Comparison of ENCODE assay signal across 25 cellular contexts in the genomic region with DNA sequence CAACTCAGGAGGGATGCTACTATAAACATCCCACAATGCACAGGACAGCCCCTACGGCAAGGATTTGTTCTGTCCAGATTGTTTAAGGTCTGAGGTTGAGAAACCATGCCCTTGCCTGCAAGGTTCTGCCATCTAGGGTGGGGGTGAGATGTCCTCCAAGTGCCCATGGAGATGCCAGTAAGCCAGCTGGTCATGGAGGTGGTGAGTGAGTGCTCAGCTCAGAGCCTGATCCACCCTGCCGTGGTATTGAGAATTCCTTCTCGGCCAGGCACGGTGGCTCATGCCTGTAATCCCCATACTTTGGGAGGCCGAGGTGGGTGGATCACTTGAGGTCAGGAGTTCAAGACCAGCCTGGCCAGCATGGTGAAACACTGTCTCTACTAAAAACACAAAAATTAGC. TPM values are rescaled to one million over a fixed set of nuclear protein-coding genes. Genes with fewer than 3 reads are reported as not detected.
DNase-seq lines count a peak whose midpoint lies in the region; ATAC-seq and TF ChIP-seq lines count a peak whose summit lies in the region.
"Had no signal": no experiment of that assay in that cellular context is flagged by ENCODE, and none has a peak within 500 bp of the region (broad histone marks: within the 10 kb centered on the region; RNA-seq: fewer than 3 reads in every experiment).

No MANE protein-coding gene starts in this region.

- H3K27me3 Mint-ChIP-seq in T-helper 1 cell treated with Interleukin-12 subunit alpha and Interleukin-12 subunit beta and Interleukin-4 antibody, amounts not matched to agents 30 μg/mL and 1 μg/mL, for 36 hours (ENCODE audit: low read depth), result no peaks in the 10 kb centered on the region
- no peaks in the 10 kb centered on the region for H3K27me3 Mint-ChIP-seq in dendritic cell treated with granulocyte-macrophage colony-stimulating factor and Interleukin-4, amounts not matched to agents 40 ng/mL and 50 ng/mL, for 4 days
- H3K27me3 Mint-ChIP-seq in natural killer cell treated with Interleukin-12 subunit alpha and Interleukin-12 subunit beta and Interleukin-15 and Interleukin-18, amount 100 ng/mL, for 72 hours, result no peaks in the 10 kb centered on the region
- H3K27me3 Mint-ChIP-seq in activated CD4-positive, alpha-beta T cell treated with anti-CD3 and anti-CD28 coated beads, Interleukin-2, amount 10 ng/mL, durations not matched to agents 24 days and 14 days, result no peaks in the 10 kb centered on the region
- H3K27me3 Mint-ChIP-seq: activated CD4-positive, alpha-beta memory T cell treated with anti-CD3 and anti-CD28 coated beads, Interleukin-2, amount 10 ng/mL, durations not matched to agents 7 days and 5 days had no signal

- H3K36me3 Mint-ChIP-seq in T-helper 1 cell treated with Interleukin-12 subunit alpha and Interleukin-12 subunit beta and Interleukin-4 antibody, amounts not matched to agents 30 μg/mL and 1 μg/mL, for 36 hours (ENCODE audit: low read depth), result peaks cover 21% of the 10 kb centered on the region
- peaks cover 100% of the 10 kb centered on the region for H3K36me3 Mint-ChIP-seq in dendritic cell treated with granulocyte-macrophage colony-stimulating factor and Interleukin-4, amounts not matched to agents 40 ng/mL and 50 ng/mL, for 4 days (ENCODE audit: low read depth)
- H3K36me3 Mint-ChIP-seq in natural killer cell treated with Interleukin-12 subunit alpha and Interleukin-12 subunit beta and Interleukin-15 and Interleukin-18, amount 100 ng/mL, for 72 hours, result no peaks in the 10 kb centered on the region
- H3K36me3 Mint-ChIP-seq in activated CD4-positive, alpha-beta T cell treated with anti-CD3 and anti-CD28 coated beads, Interleukin-2, amount 10 ng/mL, durations not matched to agents 24 days and 14 days (ENCODE audit: low read depth), result peaks cover 26% of the 10 kb centered on the region

- DNase-seq in T-helper 1 cell, result no peak
- DNase-seq in natural killer cell treated with Interleukin-12 subunit alpha and Interleukin-12 subunit beta and Interleukin-15 and Interleukin-18, amount 100 ng/mL, for 72 hours (ENCODE audit: low spot score), result no peak
- DNase-seq in testis, result no peak
- no peak for DNase-seq in hypothalamus (lab: John Stamatoyannopoulos, UW)
- DNase-seq in KG1 (lab: John Stamatoyannopoulos, UW), result no peak
- DNase-seq in activated CD4-positive, alpha-beta T cell treated with anti-CD3 and anti-CD28 coated beads, Interleukin-2, amount 10 ng/mL, durations not matched to agents 24 days and 14 days, result no peak
- DNase-seq: activated CD4-positive, alpha-beta memory T cell treated with anti-CD3 and anti-CD28 coated beads, Interleukin-2, amount 10 ng/mL, durations not matched to agents 7 days and 5 days; amniotic stem cell; COR-L47; heart right ventricle; midbrain; occipital lobe; right lobe of liver; SK-N-SH; stimulated activated CD4-positive, alpha-beta T cell treated with anti-CD3 and anti-CD28 coated beads, Interleukin-15, amount 100 ng/mL, for 24 hours had no signal

- WGBS in testis, 2 donors, result 79 to 81% methylated on average over 5 of the region's 5 CpGs

- peaks cover 49% of the 10 kb centered on the region for H3K4me1 ChIP-seq in testis
- H3K4me1 ChIP-seq: HAP-1 had no signal

- H3K36me3 ChIP-seq in testis (ENCODE audit: low read depth, missing control alignments), result no peaks in the 10 kb centered on the region
- H3K36me3 ChIP-seq: cardiac muscle cell, right lobe of liver had no signal

- TF ChIP-seq POLR2A in testis (IDR thresholded peaks at IDR 0.05), result no peak

- ATAC-seq in natural killer cell treated with Interleukin-12 subunit alpha and Interleukin-12 subunit beta and Interleukin-15 and Interleukin-18, amount 100 ng/mL, for 72 hours, result no peak
- ATAC-seq: heart right ventricle, WTC11 had no signal

- H3K4me3 Mint-ChIP-seq in T-helper 1 cell treated with Interleukin-12 subunit alpha and Interleukin-12 subunit beta and Interleukin-4 antibody, amounts not matched to agents 30 μg/mL and 1 μg/mL, for 36 hours, result no peak overlapping the region
- no peak overlapping the region for H3K4me3 Mint-ChIP-seq in dendritic cell treated with granulocyte-macrophage colony-stimulating factor and Interleukin-4, amounts not matched to agents 40 ng/mL and 50 ng/mL, for 4 days
- peak overlapping the region; percentile 47 for H3K4me3 Mint-ChIP-seq in natural killer cell treated with Interleukin-12 subunit alpha and Interleukin-12 subunit beta and Interleukin-15 and Interleukin-18, amount 100 ng/mL, for 72 hours
- H3K4me3 Mint-ChIP-seq in activated CD4-positive, alpha-beta T cell treated with anti-CD3 and anti-CD28 coated beads, Interleukin-2, amount 10 ng/mL, durations not matched to agents 24 days and 14 days, result no peak overlapping the region
- H3K4me3 Mint-ChIP-seq: activated CD4-positive, alpha-beta memory T cell treated with anti-CD3 and anti-CD28 coated beads, Interleukin-2, amount 10 ng/mL, durations not matched to agents 7 days and 5 days; WTC11 had no signal

- H3K4me3 ChIP-seq in testis, result no peak overlapping the region
- H3K4me3 ChIP-seq: cardiac muscle cell, HAP-1, heart right ventricle, left lung, right lobe of liver, suprapubic skin had no signal

- H3K4me1 Mint-ChIP-seq in T-helper 1 cell treated with Interleukin-12 subunit alpha and Interleukin-12 subunit beta and Interleukin-4 antibody, amounts not matched to agents 30 μg/mL and 1 μg/mL, for 36 hours (ENCODE audit: low read depth), result peaks cover 21% of the 10 kb centered on the region
- H3K4me1 Mint-ChIP-seq in dendritic cell treated with granulocyte-macrophage colony-stimulating factor and Interleukin-4, amounts not matched to agents 40 ng/mL and 50 ng/mL, for 4 days (ENCODE audit: low read depth), result peaks cover 96% of the 10 kb centered on the region
- H3K4me1 Mint-ChIP-seq in natural killer cell treated with Interleukin-12 subunit alpha and Interleukin-12 subunit beta and Interleukin-15 and Interleukin-18, amount 100 ng/mL, for 72 hours (ENCODE audit: low read depth in 2 of 2), result peaks cover 42 to 43% of the 10 kb centered on the region in 2 donors
- H3K4me1 Mint-ChIP-seq in activated CD4-positive, alpha-beta T cell treated with anti-CD3 and anti-CD28 coated beads, Interleukin-2, amount 10 ng/mL, durations not matched to agents 24 days and 14 days, result peaks cover 17% of the 10 kb centered on the region
- H3K4me1 Mint-ChIP-seq: WTC11 had no signal

- intact Hi-C loops in dendritic cell treated with granulocyte-macrophage colony-stimulating factor and Interleukin-4, amounts not matched to agents 40 ng/mL and 50 ng/mL, for 4 days (cut with micrococcal nuclease), result no loop called here
- intact Hi-C loops in testis (cut with DNase I; ENCODE audit: low total_unique reads), result loop anchor here (5.0 kb wide), 1 partner anchor 98 kb away; no protein-coding TSS in a partner anchor
- intact Hi-C loops in activated CD4-positive, alpha-beta T cell treated with anti-CD3 and anti-CD28 coated beads, Interleukin-2, amount 10 ng/mL, durations not matched to agents 24 days and 14 days (cut with micrococcal nuclease), result no loop called here

- TF ChIP-seq CTCF in testis (IDR thresholded peaks at IDR 0.05), result no peak

- no peaks in the 10 kb centered on the region for H3K9me3 ChIP-seq in testis
- H3K9me3 ChIP-seq: HAP-1, heart right ventricle, left lung, right lobe of liver, SK-N-SH, suprapubic skin had no signal

- peak overlapping the region; percentile 41 to 47 for H3K27ac ChIP-seq in testis
- H3K27ac ChIP-seq: 22Rv1, cardiac muscle cell, epithelial cell of prostate, heart right ventricle, right lobe of liver, suprapubic skin had no signal

- H3K27me3 ChIP-seq in testis, result no peaks in the 10 kb centered on the region
- H3K27me3 ChIP-seq: cardiac muscle cell, heart right ventricle, left lung, right lobe of liver, suprapubic skin had no signal

- peak overlapping the region; percentile 27 for H3K27ac Mint-ChIP-seq in T-helper 1 cell treated with Interleukin-12 subunit alpha and Interleukin-12 subunit beta and Interleukin-4 antibody, amounts not matched to agents 30 μg/mL and 1 μg/mL, for 36 hours
- peak overlapping the region; percentile 77 for H3K27ac Mint-ChIP-seq in dendritic cell treated with granulocyte-macrophage colony-stimulating factor and Interleukin-4, amounts not matched to agents 40 ng/mL and 50 ng/mL, for 4 days
- peak overlapping the region; percentile 86 to 95 for H3K27ac Mint-ChIP-seq in natural killer cell treated with Interleukin-12 subunit alpha and Interleukin-12 subunit beta and Interleukin-15 and Interleukin-18, amount 100 ng/mL, for 72 hours
- no peak overlapping the region for H3K27ac Mint-ChIP-seq in activated CD4-positive, alpha-beta T cell treated with anti-CD3 and anti-CD28 coated beads, Interleukin-2, amount 10 ng/mL, durations not matched to agents 24 days and 14 days
- H3K27ac Mint-ChIP-seq: activated CD4-positive, alpha-beta memory T cell treated with anti-CD3 and anti-CD28 coated beads, Interleukin-2, amount 10 ng/mL, durations not matched to agents 7 days and 5 days; WTC11 had no signal

- H3K9me3 Mint-ChIP-seq in T-helper 1 cell treated with Interleukin-12 subunit alpha and Interleukin-12 subunit beta and Interleukin-4 antibody, amounts not matched to agents 30 μg/mL and 1 μg/mL, for 36 hours, result no peaks in the 10 kb centered on the region
- H3K9me3 Mint-ChIP-seq in dendritic cell treated with granulocyte-macrophage colony-stimulating factor and Interleukin-4, amounts not matched to agents 40 ng/mL and 50 ng/mL, for 4 days, result no peaks in the 10 kb centered on the region
- no peaks in the 10 kb centered on the region for H3K9me3 Mint-ChIP-seq in natural killer cell treated with Interleukin-12 subunit alpha and Interleukin-12 subunit beta and Interleukin-15 and Interleukin-18, amount 100 ng/mL, for 72 hours
- H3K9me3 Mint-ChIP-seq in activated CD4-positive, alpha-beta T cell treated with anti-CD3 and anti-CD28 coated beads, Interleukin-2, amount 10 ng/mL, durations not matched to agents 24 days and 14 days, result no peaks in the 10 kb centered on the region
- H3K9me3 Mint-ChIP-seq: activated CD4-positive, alpha-beta memory T cell treated with anti-CD3 and anti-CD28 coated beads, Interleukin-2, amount 10 ng/mL, durations not matched to agents 7 days and 5 days had no signal

RNA-seq across cellular contexts. Expression of a gene that starts 13.3 kb away (rescaled TPM):
- 1 to 10 TPM in 1 of 2 donors, under 1 TPM in 1; 0.53 to 2.3 TPM for total RNA-seq in natural killer cell treated with Interleukin-12 subunit alpha and Interleukin-12 subunit beta and Interleukin-15 and Interleukin-18, amount 100 ng/mL, for 72 hours
- under 1 TPM; 0.50 to 0.55 TPM for total RNA-seq in testis
- 0.83 TPM for polyA plus RNA-seq in testis (ENCODE audit: insufficient read depth, low read depth, low replicate concordance)
- 0.45 TPM in 1 of 2 replicates, not detected in the other for total RNA-seq in activated CD4-positive, alpha-beta T cell treated with anti-CD3 and anti-CD28 coated beads, Interleukin-2, amount 10 ng/mL, durations not matched to agents 24 days and 14 days
- total RNA-seq: cardiac muscle cell, dermis microvascular lymphatic vessel endothelial cell, occipital lobe, right lobe of liver had no signal

RNA-seq across cellular contexts. Expression of a gene that starts 15.3 kb away (rescaled TPM):
- total RNA-seq in natural killer cell treated with Interleukin-12 subunit alpha and Interleukin-12 subunit beta and Interleukin-15 and Interleukin-18, amount 100 ng/mL, for 72 hours, result 100 to 1,000 TPM; 164 to 185 TPM
- 100 to 1,000 TPM; 308 to 384 TPM for total RNA-seq in testis
- 146 TPM for polyA plus RNA-seq in testis (ENCODE audit: insufficient read depth, low read depth, low replicate concordance)
- total RNA-seq in activated CD4-positive, alpha-beta T cell treated with anti-CD3 and anti-CD28 coated beads, Interleukin-2, amount 10 ng/mL, durations not matched to agents 24 days and 14 days, result 90.5 and 92.3 TPM in 2 replicates

RNA-seq across cellular contexts. Expression of a gene that starts 31.6 kb away (rescaled TPM):
- not detected for total RNA-seq in natural killer cell treated with Interleukin-12 subunit alpha and Interleukin-12 subunit beta and Interleukin-15 and Interleukin-18, amount 100 ng/mL, for 72 hours
- 1 to 10 TPM; 3.7 to 4.8 TPM for total RNA-seq in testis
- 2.4 TPM for polyA plus RNA-seq in testis (ENCODE audit: insufficient read depth, low read depth, low replicate concordance)
- not detected in 2 replicates for total RNA-seq in activated CD4-positive, alpha-beta T cell treated with anti-CD3 and anti-CD28 coated beads, Interleukin-2, amount 10 ng/mL, durations not matched to agents 24 days and 14 days
- total RNA-seq: activated CD4-positive, alpha-beta memory T cell treated with anti-CD3 and anti-CD28 coated beads, Interleukin-2, amount 10 ng/mL, durations not matched to agents 7 days and 5 days; cardiac muscle cell; dermis microvascular lymphatic vessel endothelial cell; left lung; occipital lobe; right lobe of liver; suprapubic skin had no signal
- polyA plus RNA-seq: SK-N-SH had no signal

RNA-seq across cellular contexts. Expression of a gene that starts 50.9 kb away (rescaled TPM):
- total RNA-seq in natural killer cell treated with Interleukin-12 subunit alpha and Interleukin-12 subunit beta and Interleukin-15 and Interleukin-18, amount 100 ng/mL, for 72 hours, result not detected
- 1 to 10 TPM; 3.3 to 3.7 TPM for total RNA-seq in testis
- 2.7 TPM for polyA plus RNA-seq in testis (ENCODE audit: insufficient read depth, low read depth, low replicate concordance)
- not detected in 2 replicates for total RNA-seq in activated CD4-positive, alpha-beta T cell treated with anti-CD3 and anti-CD28 coated beads, Interleukin-2, amount 10 ng/mL, durations not matched to agents 24 days and 14 days
- total RNA-seq: activated CD4-positive, alpha-beta memory T cell treated with anti-CD3 and anti-CD28 coated beads, Interleukin-2, amount 10 ng/mL, durations not matched to agents 7 days and 5 days; cardiac muscle cell; dermis microvascular lymphatic vessel endothelial cell; heart right ventricle; occipital lobe; right lobe of liver; suprapubic skin; WTC11 had no signal
- polyA plus RNA-seq: heart right ventricle, SK-N-SH had no signal
